In genomic region chr2:174574657-174575056, GRCh38 we compare ENCODE assay signal across 14 cellular contexts. TPM values are rescaled to one million over a fixed set of nuclear protein-coding genes. Genes with fewer than 3 reads are reported as not detected.
DNase-seq lines count a peak whose midpoint lies in the region; ATAC-seq and TF ChIP-seq lines count a peak whose summit lies in the region.
"Had no signal": no experiment of that assay in that cellular context is flagged by ENCODE, and none has a peak within 500 bp of the region (broad histone marks: within the 10 kb centered on the region; RNA-seq: fewer than 3 reads in every experiment).

No MANE protein-coding gene starts in this region.

- H3K9me3 ChIP-seq in right cardiac atrium (ENCODE audit: control insufficient read depth, low read length): no peaks in the 10 kb centered on the region
- no peaks in the 10 kb centered on the region for H3K9me3 ChIP-seq in effector memory CD4-positive, alpha-beta T cell (ENCODE audit: control insufficient read depth, low read length)
- no peaks in the 10 kb centered on the region for H3K9me3 ChIP-seq in uterus
- H3K9me3 ChIP-seq in neuronal stem cell (replicated peaks in 1 of 2; ENCODE audit: control insufficient read depth in 2 of 2, insufficient read depth in 1 of 2, low read depth in 1 of 2, low read length in 2 of 2): no peaks in the 10 kb centered on the region
- H3K9me3 ChIP-seq: adrenal gland, gastrocnemius medialis had no signal

- H3K27me3 ChIP-seq in right cardiac atrium (ENCODE audit: control insufficient read depth, insufficient read depth): no peaks in the 10 kb centered on the region
- no peaks in the 10 kb centered on the region for H3K27me3 ChIP-seq in effector memory CD4-positive, alpha-beta T cell (replicated peaks; ENCODE audit: control insufficient read depth, insufficient read depth, low read length, poor library complexity, severe bottlenecking)
- H3K27me3 ChIP-seq in uterus: no peaks in the 10 kb centered on the region
- H3K27me3 ChIP-seq in neuronal stem cell (ENCODE audit: control insufficient read depth in 3 of 3, insufficient read depth in 3 of 3, low read depth in 1 of 3, low read length in 3 of 3): no peaks in the 10 kb centered on the region
- H3K27me3 ChIP-seq: adrenal gland, gastrocnemius medialis had no signal

- no peak for TF ChIP-seq POLR2A in uterus (IDR thresholded peaks at IDR 0.05)

- H3K18ac ChIP-seq in neuronal stem cell (ENCODE audit: low read length): no peak overlapping the region

- no peak overlapping the region for H2BK120ac ChIP-seq in neuronal stem cell (ENCODE audit: low read depth, low read length)

- H4K91ac ChIP-seq in neuronal stem cell (ENCODE audit: low read depth, low read length, poor library complexity): no peak overlapping the region

- peaks cover 80% of the 10 kb centered on the region for H3K36me3 ChIP-seq in effector memory CD4-positive, alpha-beta T cell (ENCODE audit: control insufficient read depth, insufficient read depth, low read length)
- H3K36me3 ChIP-seq in uterus (no peaks in the 10 kb centered on the region), neuronal stem cell (replicated peaks in 1 of 2; ENCODE audit: control insufficient read depth in 2 of 2, insufficient read depth in 2 of 2, low read length in 2 of 2) (peaks cover 8 to 79% of the 10 kb centered on the region in 2 donors)

- WGBS in right cardiac atrium: 27% methylated on average over 2 of the region's 2 CpGs
- WGBS in neuronal stem cell (ENCODE audit: extremely low coverage in 2 of 2, insufficient read length in 2 of 2, insufficient replicate concordance in 1 of 2), 2 donors: no CpG with 5 or more reads among the region's 2 CpGs

- H3K4me1 ChIP-seq in right cardiac atrium (ENCODE audit: control insufficient read depth, insufficient read depth, low read length) (no peaks in the 10 kb centered on the region), uterus (peaks cover 0 to 3% of the 10 kb centered on the region in 2 donors), neuronal stem cell (ENCODE audit: control insufficient read depth in 2 of 2, insufficient read depth in 1 of 2, low read depth in 1 of 2, low read length in 2 of 2) (no peaks in the 10 kb centered on the region)
- peaks cover 10% of the 10 kb centered on the region for H3K4me1 ChIP-seq in effector memory CD4-positive, alpha-beta T cell (ENCODE audit: control insufficient read depth, insufficient read depth, low read length, poor library complexity, severe bottlenecking)
- H3K4me1 ChIP-seq: adrenal gland, gastrocnemius medialis had no signal

- H3K4me3 ChIP-seq in right cardiac atrium (ENCODE audit: low read length) (no peak overlapping the region), uterus (no peak overlapping the region), neuronal stem cell (ENCODE audit: low read length in 2 of 2) (no peak overlapping the region)
- no peak overlapping the region for H3K4me3 ChIP-seq in effector memory CD4-positive, alpha-beta T cell (ENCODE audit: insufficient read depth, low read depth, low read length, poor library complexity, severe bottlenecking)
- H3K4me3 ChIP-seq: adrenal gland, gastrocnemius medialis had no signal

- H3K79me1 ChIP-seq in neuronal stem cell (ENCODE audit: low read depth, low read length): no peaks in the 10 kb centered on the region

- H2AFZ ChIP-seq in neuronal stem cell (ENCODE audit: low read length): no peak overlapping the region

- H3K9ac ChIP-seq in neuronal stem cell (ENCODE audit: low read depth, low read length, poor library complexity): no peak overlapping the region

- intact Hi-C loops in Right ventricle myocardium superior (cut with DNase I): no loop called here
- intact Hi-C loops in right cardiac atrium (cut with DNase I): no loop called here
- intact Hi-C loops in uterus (cut with DNase I; ENCODE audit: low total_unique reads): no loop called here

- ATAC-seq in Right ventricle myocardium superior (ENCODE audit: poor library complexity) (peak; percentile 65), right cardiac atrium (no peak)
- ATAC-seq: gastrocnemius medialis had no signal

- no peak for TF ChIP-seq CTCF in uterus (IDR thresholded peaks at IDR 0.05)

- no peak overlapping the region for H2BK5ac ChIP-seq in neuronal stem cell (ENCODE audit: low read length)

- no peak overlapping the region for H3K14ac ChIP-seq in neuronal stem cell (ENCODE audit: low read length)

- H3K23ac ChIP-seq in neuronal stem cell (ENCODE audit: low read depth, low read length, poor library complexity): no peak overlapping the region

- DNase-seq in Right ventricle myocardium superior (no peak), right cardiac atrium (no peak), NCI-H510A (lab: John Stamatoyannopoulos, UW) (peak; percentile 65), uterus (peak in 1 of 2 donors; percentile 52), neuronal stem cell (ENCODE audit: low spot score) (no peak), NCI-H128 (lab: John Stamatoyannopoulos, UW; ENCODE audit: unreplicated experiment) (no peak), amygdala (lab: John Stamatoyannopoulos, UW) (no peak)
- no peak for DNase-seq in effector memory CD4-positive, alpha-beta T cell
- DNase-seq: activated CD8-positive, alpha-beta memory T cell treated with anti-CD3 and anti-CD28 coated beads for 24 hours; adrenal gland; AML-193; gastrocnemius medialis; GOT3; NCI-H524 treated with DMSO at 0.1 percent for 48 hours had no signal

- H3K4me2 ChIP-seq in neuronal stem cell (ENCODE audit: insufficient read depth, low read length, poor library complexity, severe bottlenecking): no peak overlapping the region

- H3K4ac ChIP-seq in neuronal stem cell (ENCODE audit: low read length): no peak overlapping the region

- H4K8ac ChIP-seq in neuronal stem cell (ENCODE audit: low read depth, low read length): no peak overlapping the region

- H3K27ac ChIP-seq in right cardiac atrium (ENCODE audit: low read length) (no peak overlapping the region), uterus (peak overlapping the region; percentile 11 to 27), neuronal stem cell (replicated peaks; ENCODE audit: low read length) (no peak overlapping the region)
- peak overlapping the region; percentile 15 for H3K27ac ChIP-seq in effector memory CD4-positive, alpha-beta T cell (ENCODE audit: insufficient read depth, low read length, poor library complexity, severe bottlenecking)
- H3K27ac ChIP-seq: adrenal gland, gastrocnemius medialis had no signal

- no peak overlapping the region for H2BK12ac ChIP-seq in neuronal stem cell (ENCODE audit: low read length)

- H2AK5ac ChIP-seq in neuronal stem cell (ENCODE audit: low read depth, low read length): no peak overlapping the region

- H2BK15ac ChIP-seq in neuronal stem cell (ENCODE audit: low read length): no peak overlapping the region

RNA-seq across cellular contexts. Expression of gene WIPF1, which starts 22.9 kb away (rescaled TPM):
- total RNA-seq in Right ventricle myocardium superior (16.3 TPM), right cardiac atrium (10 to 100 TPM; 20.3 to 30.0 (median 27.7) TPM), uterus (10 to 100 TPM; 12.3 to 61.9 (median 26.3) TPM)
- 12.2 TPM for polyA plus RNA-seq in right cardiac atrium
- polyA plus RNA-seq in neuronal stem cell (2013, experiment 1 of 2): 20.8 TPM
- 21.6 TPM for polyA plus RNA-seq in neuronal stem cell (2013, experiment 2 of 2)

Comparison
In these comparisons a context has a peak if more than half of its experiments do, and no peak if none do; other contexts are left out.
1. H3K27ac ChIP-seq: peak in effector memory CD4-positive, alpha-beta T cell (single experiment) and uterus (2 of 2); none in right cardiac atrium (single experiment) and neuronal stem cell (single experiment).